ENCODE assay signal across 1 cellular context in genomic region chr1:241698177-241698576, GRCh38.
A peak's percentile ranks its signal among the peaks of the same experiment; 100 is the strongest.
TF ChIP-seq lines count a peak whose summit lies in the region.

No MANE protein-coding gene starts in this region.

TF ChIP-seq in K562, 482 proteins besides CTCF, POLR2A, EP300 and RAD21 (continued from another document and continues in another):
- TF ChIP-seq PKNOX1 (IDR thresholded peaks at IDR 0.05) (peak; percentile 92), ZSCAN29 (IDR thresholded peaks at IDR 0.05) (no peak), ZNF197 (CRISPR knock-in tag; IDR thresholded peaks at IDR 0.05; ENCODE audit: low read depth) (peak; percentile 79; the same call in 1 of the 2 replicates), RFX5 (IDR thresholded peaks at IDR 0.05; ENCODE audit: low read depth, low read length) (no peak), THRAP3 (IDR thresholded peaks at IDR 0.05; ENCODE audit: borderline replicate concordance) (no peak), NCOA1 (IDR thresholded peaks at IDR 0.05; ENCODE audit: low read depth) (peak; percentile 81), SIN3A (IDR thresholded peaks at IDR 0.05; ENCODE audit: borderline replicate concordance in 2 of 2, control insufficient read depth in 1 of 2, low read depth in 2 of 2, low read length in 2 of 2) (no peak), CEBPB (tag; IDR thresholded peaks at IDR 0.05) (peak; percentile 91), SIX5 (IDR thresholded peaks at IDR 0.05; ENCODE audit: borderline replicate concordance in 1 of 2, insufficient read depth in 1 of 2, low read depth in 1 of 2, low read length in 2 of 2) (no peak), ZNF644 (tag; IDR thresholded peaks at IDR 0.05; ENCODE audit: low read depth) (no peak), RBM15 (IDR thresholded peaks at IDR 0.05; ENCODE audit: insufficient read depth, low read length) (no peak), SLC30A9 (CRISPR knock-in tag; IDR thresholded peaks at IDR 0.05) (no peak), DPF2 (IDR thresholded peaks at IDR 0.05) (peak; percentile 95), GABPB2 (CRISPR knock-in tag; conservative IDR thresholded peaks at IDR 0.05) (no peak), POLR2H (tag; IDR thresholded peaks at IDR 0.05; ENCODE audit: low read depth) (no peak), MAZ (CRISPR knock-in tag; conservative IDR thresholded peaks at IDR 0.05 in 1 of 2, IDR thresholded peaks at IDR 0.05 in 1 of 2) (0 out of 4 replicates have a peak, but pooled peaks of 1 of the 2 experiments have one; percentile 24), ZNF316 (IDR thresholded peaks at IDR 0.05) (no peak), CCNT2 (IDR thresholded peaks at IDR 0.05; ENCODE audit: borderline replicate concordance, extremely low read depth, insufficient read length, low read depth, low read length) (no peak), MCM5 (IDR thresholded peaks at IDR 0.05; ENCODE audit: low read depth) (no peak), MYC (IDR thresholded peaks at IDR 0.05; ENCODE audit: low read depth, low read length) (no peak), MYC (CRISPR knock-in tag; IDR thresholded peaks at IDR 0.05; ENCODE audit: borderline replicate concordance, low read depth) (no peak), HMBOX1 (IDR thresholded peaks at IDR 0.05) (no peak), ZSCAN32 (CRISPR knock-in tag; IDR thresholded peaks at IDR 0.05) (no peak), TEAD1 (CRISPR knock-in tag; IDR thresholded peaks at IDR 0.05) (peak in 1 of 2 experiments; percentile 81; a peak in 2 of 4 replicates), MGA (IDR thresholded peaks at IDR 0.05) (no peak), ZNF143 (CRISPR knock-in tag; IDR thresholded peaks at IDR 0.05) (no peak), ARID3A (IDR thresholded peaks at IDR 0.05; ENCODE audit: borderline replicate concordance, low read depth, low read length) (0 out of 2 replicates have a peak, but pooled peaks have one; percentile 27), USF2 (CRISPR knock-in tag; IDR thresholded peaks at IDR 0.05) (no peak), ZHX1 (conservative IDR thresholded peaks at IDR 0.05; ENCODE audit: low read length) (no peak), CBX2 (IDR thresholded peaks at IDR 0.05; ENCODE audit: insufficient read depth, low read length, poor library complexity, severe bottlenecking) (no peak), ZNF354B (CRISPR knock-in tag; IDR thresholded peaks at IDR 0.05) (no peak), ZBTB43 (CRISPR knock-in tag; IDR thresholded peaks at IDR 0.05) (no peak), ZNF584 (CRISPR knock-in tag; IDR thresholded peaks at IDR 0.05; ENCODE audit: low read depth) (no peak), ZBTB1 (CRISPR knock-in tag; IDR thresholded peaks at IDR 0.05; ENCODE audit: borderline replicate concordance, low read depth) (no peak), ETV1 (tag; conservative IDR thresholded peaks at IDR 0.05; ENCODE audit: low read depth) (0 out of 2 replicates have a peak, but pooled peaks have one; percentile 12), SMAD3 (CRISPR knock-in tag; conservative IDR thresholded peaks at IDR 0.05) (peak; percentile 77; the same call in 1 of the 2 replicates), OTX1 (CRISPR knock-in tag; IDR thresholded peaks at IDR 0.05) (peak; percentile 94; the same call in 1 of the 2 replicates), ZNF431 (CRISPR knock-in tag; IDR thresholded peaks at IDR 0.05) (no peak), THRA (IDR thresholded peaks at IDR 0.05) (no peak), FOXK2 (conservative IDR thresholded peaks at IDR 0.05 in 1 of 2, IDR thresholded peaks at IDR 0.05 in 1 of 2; ENCODE audit: low read depth in 2 of 2) (peak; percentile 37 to 47; a peak in 1 of 4 replicates), IRF2 (CRISPR knock-in tag; IDR thresholded peaks at IDR 0.05) (no peak)
